10 cellular contexts compared by ENCODE assay signal in genomic region chr9:128091571-128091970, GRCh38. TPM values are rescaled to one million over a fixed set of nuclear protein-coding genes. Genes with fewer than 3 reads are reported as not detected.
DNase-seq lines count a peak whose midpoint lies in the region; ATAC-seq and TF ChIP-seq lines count a peak whose summit lies in the region.
"Had no signal": no experiment of that assay in that cellular context is flagged by ENCODE, and none has a peak within 500 bp of the region (broad histone marks: within the 10 kb centered on the region; RNA-seq: fewer than 3 reads in every experiment).

No MANE protein-coding gene starts in this region.

- no peak for ATAC-seq in HG03025 (IDR thresholded peaks at IDR 0.05; ENCODE audit: low FRiP score, unreplicated experiment)

- H3K36me3 ChIP-seq in endocrine pancreas (ENCODE audit: control insufficient read depth, insufficient read depth, low read length) = no peaks in the 10 kb centered on the region
- H3K36me3 ChIP-seq in osteoblast (ENCODE audit: insufficient read depth, low read length) = peaks cover 3% of the 10 kb centered on the region

- peaks cover 81% of the 10 kb centered on the region for H3K79me2 ChIP-seq in osteoblast (ENCODE audit: insufficient read depth, low read length)

- no peaks in the 10 kb centered on the region for H4K20me1 ChIP-seq in osteoblast (ENCODE audit: insufficient read depth, low read length)

- H3K9me3 ChIP-seq in endocrine pancreas (ENCODE audit: control insufficient read depth, low read length) (no peaks in the 10 kb centered on the region), osteoblast (ENCODE audit: low read depth, low read length) (no peaks in the 10 kb centered on the region)

- H3K27ac ChIP-seq in osteoblast (ENCODE audit: low read depth, low read length) = peak overlapping the region; percentile 98

- H3K27me3 ChIP-seq in endocrine pancreas (ENCODE audit: control insufficient read depth, insufficient read depth, low read length) = no peaks in the 10 kb centered on the region
- H3K27me3 ChIP-seq in osteoblast (ENCODE audit: insufficient read depth, low read length) = no peaks in the 10 kb centered on the region

- peak overlapping the region; percentile 12 for H3K4me3 ChIP-seq in endocrine pancreas (ENCODE audit: control insufficient read depth, insufficient read depth, low read length)
- H3K4me3 ChIP-seq in osteoblast (ENCODE audit: insufficient read depth, low read length) = peak overlapping the region; percentile 60

- peaks cover 14% of the 10 kb centered on the region for H3K4me1 ChIP-seq in endocrine pancreas (ENCODE audit: control insufficient read depth, insufficient read depth, low read length)
- H3K4me1 ChIP-seq in osteoblast (ENCODE audit: insufficient read depth, low read length) = peaks cover 43% of the 10 kb centered on the region

- H3K9ac ChIP-seq in endocrine pancreas (ENCODE audit: control insufficient read depth, insufficient read depth, low read length) = peak overlapping the region; percentile 10

- TF ChIP-seq CTCF in osteoblast (IDR thresholded peaks at IDR 0.05; ENCODE audit: extremely low read depth, low read depth, low read length) = no peak

- DNase-seq in C1 segment of cervical spinal cord (lab: John Stamatoyannopoulos, UW) (peak in 9 of 14 donors; percentile 27 to 78 (median 64)), UCSD-AML1 (lab: John Stamatoyannopoulos, UW; ENCODE audit: unreplicated experiment) (peak; percentile 46), osteoblast (ENCODE audit: insufficient read length, low spot score, missing footprints) (no peak), epidermal melanocyte (ENCODE audit: insufficient read length, low spot score) (no peak), SHP77 treated with DMSO at 0.1 percent for 48 hours (lab: John Stamatoyannopoulos, UW) (no peak), kidney tubule cell (ENCODE audit: low spot score) (no peak)
- DNase-seq: activated T-cell treated with anti-CD3 and anti-CD28 coated beads for 4 hours had no signal

- peak overlapping the region; percentile 88 for H3K4me2 ChIP-seq in osteoblast (ENCODE audit: insufficient read depth, low read length)

- peak overlapping the region; percentile 37 for H2AFZ ChIP-seq in osteoblast (ENCODE audit: low read length)

RNA-seq across cellular contexts. Expression of gene SLC25A25, which starts 23.5 kb away (rescaled TPM):
- 9.7 and 13.4 TPM in 2 replicates for total RNA-seq in osteoblast

RNA-seq across cellular contexts. Expression of gene NAIF1, which starts 24.5 kb away (rescaled TPM):
- 10.1 and 10.6 TPM in 2 replicates for total RNA-seq in osteoblast

RNA-seq across cellular contexts. Expression of gene PTGES2, which starts 36.0 kb away (rescaled TPM):
- 42.7 and 50.3 TPM in 2 replicates for total RNA-seq in osteoblast

RNA-seq across cellular contexts. Expression of gene LCN2, which starts 57.7 kb away (rescaled TPM):
- not detected in 2 replicates for total RNA-seq in osteoblast
- total RNA-seq: pulmonary artery endothelial cell had no signal

Comparison
In these comparisons a context has a peak if more than half of its experiments do, and no peak if none do; other contexts are left out.
1. DNase-seq: peak in C1 segment of cervical spinal cord (9 of 14) and UCSD-AML1 (single experiment); none in osteoblast (single experiment), epidermal melanocyte (single experiment), SHP77 treated with DMSO at 0.1 percent for 48 hours (single experiment) and kidney tubule cell (single experiment).